ENCODE assay signal across 9 cellular contexts in the genomic region with DNA sequence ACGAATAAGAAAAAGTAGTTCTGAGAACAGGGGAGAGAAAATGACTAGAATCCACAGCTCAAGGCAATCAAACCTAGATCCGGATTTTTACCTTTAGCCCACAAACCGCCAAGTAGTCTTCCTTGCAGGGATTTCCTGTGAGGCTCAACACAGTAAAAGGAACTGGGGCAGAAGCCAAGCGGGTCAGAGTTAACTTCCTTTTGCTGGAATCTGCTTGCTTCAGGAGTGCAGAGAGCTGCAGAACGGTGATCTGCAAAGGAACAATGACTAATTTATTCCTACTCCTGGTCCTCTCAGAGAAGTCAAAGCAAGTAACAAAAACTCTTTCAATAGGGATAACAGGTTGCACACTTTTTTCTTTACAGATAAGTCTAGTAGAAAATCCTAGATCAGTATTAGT. TPM values are rescaled to one million over a fixed set of nuclear protein-coding genes. Genes with fewer than 3 reads are reported as not detected.
DNase-seq lines count a peak whose midpoint lies in the region; ATAC-seq and TF ChIP-seq lines count a peak whose summit lies in the region.
"Had no signal": no experiment of that assay in that cellular context is flagged by ENCODE, and none has a peak within 500 bp of the region (broad histone marks: within the 10 kb centered on the region; RNA-seq: fewer than 3 reads in every experiment).

No MANE protein-coding gene starts in this region.

- TF ChIP-seq POLR2A in sigmoid colon (IDR thresholded peaks at IDR 0.05) = no peak

- H3K27ac ChIP-seq in sigmoid colon = peak overlapping the region in 1 of 4 donors; percentile 46
- no peak overlapping the region for H3K27ac ChIP-seq in MM.1S (ENCODE audit: low read length)

- H3K27ac Mint-ChIP-seq in activated T-helper 17 cell treated with anti-CD3 and anti-CD28 coated beads, Interleukin-2, amount 50 U/mL, for 72 hours = peak overlapping the region; percentile 58

- TF ChIP-seq EP300 in sigmoid colon (IDR thresholded peaks at IDR 0.05) = no peak

- no peaks in the 10 kb centered on the region for H4K20me1 ChIP-seq in MM.1S (ENCODE audit: insufficient read depth, low read length)

- no peaks in the 10 kb centered on the region for H3K27me3 ChIP-seq in sigmoid colon
- no peaks in the 10 kb centered on the region for H3K27me3 ChIP-seq in MM.1S (replicated peaks; ENCODE audit: insufficient read depth, low read length)

- intact Hi-C loops in sigmoid colon (cut with DNase I) = loop anchor here (5.0 kb wide), 1 partner anchor 86 kb away; no protein-coding TSS in a partner anchor

- peaks cover 100% of the 10 kb centered on the region for H3K36me3 Mint-ChIP-seq in activated T-helper 17 cell treated with anti-CD3 and anti-CD28 coated beads, Interleukin-2, amount 50 U/mL, for 72 hours (ENCODE audit: low read depth)

- no peak for TF ChIP-seq CTCF in sigmoid colon (IDR thresholded peaks at IDR 0.05)
- no peak for TF ChIP-seq CTCF in MM.1S (IDR thresholded peaks at IDR 0.05; ENCODE audit: low read length)

- DNase-seq in Jurkat, Clone E6-1 (ENCODE audit: low read depth, low spot score) = peak; percentile 47
- DNase-seq in glomerular endothelial cell (ENCODE audit: extremely low read depth, low read depth, low spot score) (peak; percentile 79), sigmoid colon (peak; percentile 76), MM.1S (no peak), glomerular visceral epithelial cell (ENCODE audit: extremely low spot score) (no peak), T-helper 1 cell (no peak)
- DNase-seq: DMS53, NCI-H187 had no signal

- H3K4me3 Mint-ChIP-seq in activated T-helper 17 cell treated with anti-CD3 and anti-CD28 coated beads, Interleukin-2, amount 50 U/mL, for 72 hours = no peak overlapping the region

- no peaks in the 10 kb centered on the region for H3K27me3 Mint-ChIP-seq in activated T-helper 17 cell treated with anti-CD3 and anti-CD28 coated beads, Interleukin-2, amount 50 U/mL, for 72 hours

- no peak overlapping the region for H3K4me2 ChIP-seq in MM.1S (ENCODE audit: low read depth, low read length)

- no peaks in the 10 kb centered on the region for H3K9me3 Mint-ChIP-seq in activated T-helper 17 cell treated with anti-CD3 and anti-CD28 coated beads, Interleukin-2, amount 50 U/mL, for 72 hours

- H3K9me3 ChIP-seq in sigmoid colon (no peaks in the 10 kb centered on the region), MM.1S (replicated peaks; ENCODE audit: insufficient read depth, low read length) (no peaks in the 10 kb centered on the region)

- no peaks in the 10 kb centered on the region for H3K4me1 Mint-ChIP-seq in activated T-helper 17 cell treated with anti-CD3 and anti-CD28 coated beads, Interleukin-2, amount 50 U/mL, for 72 hours

- H3K4me1 ChIP-seq in sigmoid colon (no peaks in the 10 kb centered on the region), MM.1S (ENCODE audit: low read length) (no peaks in the 10 kb centered on the region)

- H3K4me3 ChIP-seq in Jurkat, Clone E6-1 (ENCODE audit: low read length) = no peak overlapping the region
- no peak overlapping the region for H3K4me3 ChIP-seq in sigmoid colon
- H3K4me3 ChIP-seq in MM.1S (ENCODE audit: low read length) = no peak overlapping the region

- H3K9ac ChIP-seq in MM.1S (ENCODE audit: low read length) = no peak overlapping the region

- ATAC-seq in activated T-helper 17 cell treated with anti-CD3 and anti-CD28 coated beads, Interleukin-2, amount 50 U/mL, for 72 hours (replicated peaks) = no peak

- H3K79me2 ChIP-seq in MM.1S (ENCODE audit: low read length) = no peaks in the 10 kb centered on the region

- H3K36me3 ChIP-seq in sigmoid colon (peaks cover 92 to 100% (median 98%) of the 10 kb centered on the region in 4 donors), MM.1S (replicated peaks; ENCODE audit: insufficient read depth, low read length) (peaks cover 37% of the 10 kb centered on the region)

- WGBS in sigmoid colon, 2 donors = 11 to 30% methylated on average over 5 of the region's 5 CpGs

- H2AFZ ChIP-seq in MM.1S (ENCODE audit: low read length) = no peak overlapping the region

- H3F3A ChIP-seq in MM.1S (ENCODE audit: insufficient read depth, low read length) = no peaks in the 10 kb centered on the region

- H3K9me2 ChIP-seq in MM.1S (replicated peaks; ENCODE audit: insufficient read depth, low read length) = no peaks in the 10 kb centered on the region

RNA-seq across cellular contexts. Expression of gene UBR4, which starts 53.4 kb away (rescaled TPM):
- 129 TPM for polyA plus RNA-seq in Jurkat, Clone E6-1 (2012; ENCODE audit: insufficient read depth, insufficient read length)
- total RNA-seq in activated T-helper 17 cell treated with anti-CD3 and anti-CD28 coated beads, Interleukin-2, amount 50 U/mL, for 72 hours = 100 to 1,000 TPM; 145 to 195 TPM
- total RNA-seq in glomerular endothelial cell (100 and 186 TPM in 2 replicates), sigmoid colon (100 to 1,000 TPM in 1 of 4 donors, 10 to 100 TPM in 3; 64.3 to 215 (median 85.5) TPM)
- polyA plus RNA-seq in sigmoid colon = 100 to 1,000 TPM in 1 of 3 donors, 10 to 100 TPM in 2; 32.4 to 120 (median 42.0) TPM

Comparison
In these comparisons a context has a peak if more than half of its experiments do, and no peak if none do; other contexts are left out.
1. DNase-seq: peak in Jurkat, Clone E6-1 (single experiment), glomerular endothelial cell (single experiment) and sigmoid colon (single experiment); none in MM.1S (single experiment), glomerular visceral epithelial cell (single experiment) and T-helper 1 cell (0 of 5).